Comparison of ENCODE assay signal across 21 cellular contexts in the genomic region with DNA sequence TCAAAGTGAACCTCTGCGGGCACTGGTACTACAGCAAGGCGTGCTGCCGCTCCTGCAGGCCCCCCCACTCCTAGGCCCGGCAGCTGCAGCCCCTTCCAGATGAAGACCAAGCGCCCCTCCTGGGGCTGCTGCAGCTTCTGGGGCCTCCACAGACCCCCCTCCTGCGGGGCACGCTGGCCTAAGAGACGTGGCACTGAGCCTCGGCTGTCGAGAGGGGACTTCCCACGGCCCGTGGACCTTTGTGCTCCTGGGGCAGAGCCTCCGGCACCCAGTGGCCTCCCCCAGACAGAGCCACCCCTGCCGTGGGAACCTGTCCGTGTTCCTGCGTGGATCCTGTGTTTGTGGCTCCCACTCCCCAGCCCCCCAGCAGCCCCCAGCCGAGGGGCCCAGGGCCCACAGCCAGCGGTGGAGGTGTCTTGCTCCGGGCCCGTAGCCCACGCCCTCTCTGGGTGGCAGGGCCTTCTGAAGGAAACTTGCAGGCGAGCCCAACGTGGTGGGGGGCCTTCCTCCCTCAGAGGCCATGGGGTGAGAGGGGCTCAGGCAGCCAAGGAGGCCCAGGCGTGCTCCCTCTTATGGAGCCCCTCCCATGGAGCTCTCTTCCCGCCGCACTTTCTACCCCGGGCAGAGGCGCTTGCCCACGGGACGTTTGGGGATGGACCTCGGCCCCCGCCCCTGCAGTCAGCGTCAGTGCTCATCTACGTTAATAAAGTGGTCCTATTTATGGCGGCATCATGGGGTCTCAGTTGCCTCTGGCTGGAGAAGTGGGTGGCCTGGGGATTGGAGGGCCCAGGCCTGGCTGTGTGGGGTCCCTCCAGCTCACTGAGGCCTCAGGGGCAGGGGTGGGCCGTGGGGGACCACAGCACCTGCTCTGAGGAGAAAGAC. TPM values are rescaled to one million over a fixed set of nuclear protein-coding genes. Genes with fewer than 3 reads are reported as not detected.
DNase-seq lines count a peak whose midpoint lies in the region; ATAC-seq, FAIRE-seq and TF ChIP-seq lines count a peak whose summit lies in the region.
"Had no signal": no experiment of that assay in that cellular context is flagged by ENCODE, and none has a peak within 500 bp of the region (broad histone marks: within the 10 kb centered on the region; RNA-seq: fewer than 3 reads in every experiment).

No MANE protein-coding gene starts in this region.

- H3K23ac ChIP-seq in H1 (ENCODE audit: insufficient read length): no peak overlapping the region

- no peak overlapping the region for H3K4me3 Mint-ChIP-seq in stimulated activated naive B cell treated with anti-CD40 and anti-IgM and Interleukin-4, amounts not matched to agents 10 μg/mL and 1 μg/mL and 100 μg/mL, for 72 hours
- H3K4me3 Mint-ChIP-seq: CD8-positive, alpha-beta T cell had no signal

- no peak overlapping the region for H3K9ac ChIP-seq in H1 (replicated peaks in 1 of 4; ENCODE audit: extremely low read depth in 1 of 4, low read depth in 3 of 4, low read length in 3 of 4)

- no peak overlapping the region for H3K18ac ChIP-seq in H1 (ENCODE audit: extremely low read depth, low read length)

- TF ChIP-seq POLR2A in H1 (IDR thresholded peaks at IDR 0.05; ENCODE audit: control extremely low read depth in 1 of 2, low read depth in 2 of 2, low read length in 2 of 2) (no peak), thyroid gland (IDR thresholded peaks at IDR 0.05) (no peak)

- H2BK12ac ChIP-seq in H1 (ENCODE audit: low read depth, low read length): no peak overlapping the region

- no peaks in the 10 kb centered on the region for H3K23me2 ChIP-seq in H1 (ENCODE audit: low read depth, low read length)

- no peaks in the 10 kb centered on the region for H3K36me3 ChIP-seq in HEK293 (ENCODE audit: control insufficient read depth in 2 of 2, insufficient read depth in 1 of 2, low read length in 2 of 2)
- H3K36me3 ChIP-seq in H1 (ENCODE audit: control insufficient read depth in 2 of 4, insufficient read depth in 4 of 4, low read length in 3 of 4): no peaks in the 10 kb centered on the region
- H3K36me3 ChIP-seq in thyroid gland: no peaks in the 10 kb centered on the region
- H3K36me3 ChIP-seq: HAP-1 had no signal

- no peaks in the 10 kb centered on the region for H3K4me1 ChIP-seq in HEK293 (ENCODE audit: control insufficient read depth, insufficient read depth, low read length)
- H3K4me1 ChIP-seq in H1 (replicated peaks in 1 of 4; ENCODE audit: control insufficient read depth in 3 of 4, insufficient read depth in 4 of 4, low read length in 3 of 4): peaks cover 0 to 8% (median 1%) of the 10 kb centered on the region in 4 experiments; a peak in 5 of 7 replicates
- H3K4me1 ChIP-seq in thyroid gland: peaks cover 0 to 21% of the 10 kb centered on the region in 2 donors
- H3K4me1 ChIP-seq: A549, HAP-1 had no signal

- H4K20me1 ChIP-seq in H1 (replicated peaks in 1 of 2; ENCODE audit: control insufficient read depth in 1 of 2, insufficient read depth in 2 of 2, low read length in 2 of 2): no peaks in the 10 kb centered on the region

- H2BK20ac ChIP-seq in H1 (ENCODE audit: low read length): no peak overlapping the region

- no peak overlapping the region for H2AK5ac ChIP-seq in H1 (ENCODE audit: low read depth, low read length)

- intact Hi-C loops in Right ventricle myocardium inferior (cut with DNase I) (no loop called here), Right ventricle myocardium superior (cut with DNase I) (no loop called here), thyroid gland (cut with DNase I) (no loop called here)

- H3K9me3 Mint-ChIP-seq in stimulated activated naive B cell treated with anti-CD40 and anti-IgM and Interleukin-4, amounts not matched to agents 10 μg/mL and 1 μg/mL and 100 μg/mL, for 72 hours: no peaks in the 10 kb centered on the region
- H3K9me3 Mint-ChIP-seq: CD8-positive, alpha-beta T cell had no signal

- H2BK5ac ChIP-seq in H1 (ENCODE audit: low read depth, low read length): no peak overlapping the region

- H3K4me1 Mint-ChIP-seq in stimulated activated naive B cell treated with anti-CD40 and anti-IgM and Interleukin-4, amounts not matched to agents 10 μg/mL and 1 μg/mL and 100 μg/mL, for 72 hours: peaks cover 38 to 49% of the 10 kb centered on the region in 2 donors

- no peak overlapping the region for H2AFZ ChIP-seq in H1 (ENCODE audit: low read length)

- DNase-seq in Right ventricle myocardium inferior (ENCODE audit: missing footprints): peak; percentile 64
- no peak for DNase-seq in Right ventricle myocardium superior
- DNase-seq in H1 (ENCODE audit: low read depth in 1 of 2, low spot score in 2 of 2): no peak
- DNase-seq in stimulated activated naive B cell treated with anti-CD40 and anti-IgM and Interleukin-4, amounts not matched to agents 10 μg/mL and 1 μg/mL and 100 μg/mL, for 72 hours: no peak
- DNase-seq in thyroid gland: no peak
- DNase-seq: AML-193; Calu3; CD8-positive, alpha-beta T cell; DND-41; EL had no signal

- no peak for ATAC-seq in Right ventricle myocardium inferior
- ATAC-seq in Right ventricle myocardium superior (ENCODE audit: poor library complexity): no peak
- ATAC-seq in stimulated activated naive B cell treated with anti-CD40 and anti-IgM and Interleukin-4, amounts not matched to agents 10 μg/mL and 1 μg/mL and 100 μg/mL, for 72 hours (replicated peaks): no peak
- ATAC-seq in HG02763 (IDR thresholded peaks at IDR 0.05; ENCODE audit: unreplicated experiment): no peak
- ATAC-seq: CD8-positive, alpha-beta T cell; GM12878 had no signal

- no peak overlapping the region for H2BK15ac ChIP-seq in H1 (ENCODE audit: low read length)

- H4K91ac ChIP-seq in H1 (replicated peaks; ENCODE audit: insufficient read length, low read length): no peak overlapping the region

- H3K27ac ChIP-seq in HEK293 (ENCODE audit: extremely low read depth, low read depth, low read length) (no peak overlapping the region), H1 (ENCODE audit: low read depth, low read length) (no peak overlapping the region), thyroid gland (no peak overlapping the region)
- H3K27ac ChIP-seq: 22Rv1, A549 had no signal

- peak overlapping the region; percentile 51 for H3K27ac Mint-ChIP-seq in stimulated activated naive B cell treated with anti-CD40 and anti-IgM and Interleukin-4, amounts not matched to agents 10 μg/mL and 1 μg/mL and 100 μg/mL, for 72 hours
- H3K27ac Mint-ChIP-seq: CD8-positive, alpha-beta T cell had no signal

- H4K5ac ChIP-seq in H1 (ENCODE audit: insufficient read length, low read depth, low read length): no peak overlapping the region

- no peak overlapping the region for H3K14ac ChIP-seq in H1 (ENCODE audit: insufficient read length)

- FAIRE-seq in H1 (lab: Jason Lieb, UNC): no peak
- FAIRE-seq: A549, GM12878, GM19239 had no signal

- H3K79me2 ChIP-seq in H1 (ENCODE audit: control insufficient read depth in 1 of 2, insufficient read depth in 2 of 2, low read length in 2 of 2): no peaks in the 10 kb centered on the region

- no peak for TF ChIP-seq RAD21 in H1 (IDR thresholded peaks at IDR 0.05 in 1 of 2, conservative IDR thresholded peaks at IDR 0.05 in 1 of 2; ENCODE audit: low read depth in 2 of 2, low read length in 2 of 2)

- no peak overlapping the region for H3K4ac ChIP-seq in H1 (replicated peaks; ENCODE audit: insufficient read length, low read depth, low read length)

- TF ChIP-seq EP300 in H1 (IDR thresholded peaks at IDR 0.05; ENCODE audit: borderline replicate concordance in 1 of 2, low read depth in 2 of 2, low read length in 2 of 2): no peak

- POLR2A ChIA-PET in HEK293 (lab: Yijun Ruan, JAX) (no interaction called here), H1 (lab: Charles Lee; ENCODE audit: partially characterized antibody) (interaction anchor here (1.1 to 1.2 kb wide), 2 partner anchors 8 to 17 kb away, joined by 3 to 4 read pairs; no protein-coding TSS in a partner anchor)

- no peaks in the 10 kb centered on the region for H3K9me3 ChIP-seq in HEK293 (ENCODE audit: control insufficient read depth, insufficient read depth, low read depth, low read length)
- no peaks in the 10 kb centered on the region for H3K9me3 ChIP-seq in H1 (ENCODE audit: insufficient read depth in 2 of 2, low read depth in 1 of 2, low read length in 1 of 2)
- H3K9me3 ChIP-seq in thyroid gland: no peaks in the 10 kb centered on the region
- H3K9me3 ChIP-seq: A549, HAP-1 had no signal

- TF ChIP-seq CTCF in HEK293 (tag by site-specific recombination; IDR thresholded peaks at IDR 0.05) (no peak), H1 (IDR thresholded peaks at IDR 0.05; ENCODE audit: control extremely low read depth in 1 of 3, insufficient read depth in 1 of 3, low read depth in 1 of 3, low read length in 3 of 3) (no peak), thyroid gland (IDR thresholded peaks at IDR 0.05) (no peak)

- no peak overlapping the region for H3K4me2 ChIP-seq in H1 (ENCODE audit: insufficient read depth in 1 of 2, low read depth in 2 of 2, low read length in 2 of 2)
- H3K4me2 ChIP-seq: A549 had no signal

- no peaks in the 10 kb centered on the region for H3K79me1 ChIP-seq in H1 (ENCODE audit: low read depth, low read length)

- no peak overlapping the region for H3K4me3 ChIP-seq in HEK293 (ENCODE audit: low read depth, low read length)
- no peak overlapping the region for H3K4me3 ChIP-seq in H1 (ENCODE audit: extremely low read depth in 1 of 4, insufficient read depth in 2 of 4, low read depth in 3 of 4, low read length in 4 of 4)
- no peak overlapping the region for H3K4me3 ChIP-seq in thyroid gland (replicated peaks in 1 of 3)
- H3K4me3 ChIP-seq: A549, GM12878, HAP-1 had no signal

- H2BK120ac ChIP-seq in H1 (replicated peaks; ENCODE audit: low read depth, low read length): no peak overlapping the region

- 0 out of 2 replicates have a peak overlapping the region, but pooled peaks have one; percentile 14 for H4K8ac ChIP-seq in H1 (ENCODE audit: extremely low read depth, insufficient read depth, low read length)

- H3K56ac ChIP-seq in H1 (replicated peaks; ENCODE audit: insufficient read length, low read depth, low read length): no peak overlapping the region

- WGBS in H1 (ENCODE audit: extremely low coverage in 1 of 2, insufficient coverage in 1 of 2, insufficient read length in 1 of 2, insufficient replicate concordance in 2 of 2, low coverage in 1 of 2, low lambda C conversion rate in 2 of 2, missing lambda C conversion rate in 1 of 2), 2 experiments: 89% methylated on average over 22 of the region's 36 CpGs; no CpG with 5 or more reads in 1 of the 2 experiments
- 85 to 90% methylated on average over 20 to 22 of the region's 36 CpGs for WGBS in thyroid gland, 2 donors

- CTCF ChIA-PET in HEK293 (lab: Yijun Ruan, JAX): interaction anchor here (0.6 kb wide), 1 partner anchor 44 kb away, joined by 3 read pairs; no protein-coding TSS in a partner anchor
- CTCF ChIA-PET in H1 (lab: Charles Lee; ENCODE audit: partially characterized antibody): interaction anchor here (0.7 to 4.9 kb wide), 8 partner anchors 9 to 155 kb away, joined by 3 to 18 read pairs (median 4); no protein-coding TSS in a partner anchor

- 0 out of 7 replicates have a peak, but pooled peaks cover 0 to 2% (median 0%) of the 10 kb centered on the region in 4 experiments for H3K27me3 ChIP-seq in H1 (replicated peaks in 1 of 4; ENCODE audit: control insufficient read depth in 3 of 4, extremely low read depth in 1 of 4, insufficient read depth in 3 of 4, low read length in 3 of 4)
- H3K27me3 ChIP-seq in thyroid gland: no peaks in the 10 kb centered on the region

- peaks cover 61 to 95% of the 10 kb centered on the region in 2 donors for H3K27me3 Mint-ChIP-seq in stimulated activated naive B cell treated with anti-CD40 and anti-IgM and Interleukin-4, amounts not matched to agents 10 μg/mL and 1 μg/mL and 100 μg/mL, for 72 hours

- no peaks in the 10 kb centered on the region for H3K36me3 Mint-ChIP-seq in stimulated activated naive B cell treated with anti-CD40 and anti-IgM and Interleukin-4, amounts not matched to agents 10 μg/mL and 1 μg/mL and 100 μg/mL, for 72 hours
- H3K36me3 Mint-ChIP-seq: CD8-positive, alpha-beta T cell had no signal

RNA-seq across cellular contexts. Expression of a gene that starts 34.2 kb away (rescaled TPM):
- 0.22 TPM for total RNA-seq in Right ventricle myocardium inferior
- total RNA-seq in Right ventricle myocardium superior: not detected
- 0.38 and 0.63 TPM in 2 replicates for total RNA-seq in H1 (2021; fragmentation: NEBNext Ultra II Directional; extraction: Animal tissue kit (Norgen Biotek cat#: 25700))
- polyA plus RNA-seq in H1 (2011; rRNA removed): 1.0 and 2.6 TPM in 2 replicates
- polyA plus RNA-seq in H1 (2011; cell fraction: cytosol; rRNA removed): 1.5 TPM
- 3.8 TPM for polyA plus RNA-seq in H1 (2011; cell fraction: nucleus; rRNA removed)
- polyA plus RNA-seq in H1 (2012, experiment 1 of 2): 0.64 to 2.1 TPM (median 1.3 TPM) in 4 replicates
- polyA plus RNA-seq in H1 (2012, experiment 2 of 2): 0.38 TPM
- polyA plus RNA-seq in H1 (2013, experiment 1 of 2): 0.59 TPM
- 0.63 TPM for polyA plus RNA-seq in H1 (2013, experiment 2 of 2)
- 1.2 TPM in 2 replicates for polyA minus RNA-seq in H1 (2011; rRNA and poly(A)+ RNA removed)
- not detected for polyA minus RNA-seq in H1 (2011; cell fraction: cytosol; rRNA and poly(A)+ RNA removed)
- polyA minus RNA-seq in H1 (2011; cell fraction: nucleus; rRNA and poly(A)+ RNA removed): 1.3 TPM
- total RNA-seq in thyroid gland: not detected
- total RNA-seq: Calu3; CD8-positive, alpha-beta T cell; G401; GM12878; H4; HT-29 had no signal
- polyA plus RNA-seq: A549, BJ, GM12878 had no signal

RNA-seq across cellular contexts. Expression of a gene that starts 40.5 kb away (rescaled TPM):
- total RNA-seq in Right ventricle myocardium inferior (9.5 TPM), Right ventricle myocardium superior (8.1 TPM), thyroid gland (1 to 10 TPM; 2.4 to 9.3 (median 8.7) TPM)
- total RNA-seq in H1 (2021; fragmentation: NEBNext Ultra II Directional; extraction: Animal tissue kit (Norgen Biotek cat#: 25700)): 0.69 and 0.74 TPM in 2 replicates
- polyA plus RNA-seq in H1 (2011; rRNA removed): 0.76 and 1.0 TPM in 2 replicates
- polyA plus RNA-seq in H1 (2011; cell fraction: cytosol; rRNA removed): 0.79 TPM
- 2.6 TPM for polyA plus RNA-seq in H1 (2011; cell fraction: nucleus; rRNA removed)
- 0.29 to 1.0 TPM (median 0.65 TPM) in 4 replicates for polyA plus RNA-seq in H1 (2012, experiment 1 of 2)
- 0.41 TPM for polyA plus RNA-seq in H1 (2012, experiment 2 of 2)
- polyA plus RNA-seq in H1 (2013, experiment 1 of 2): 0.39 TPM
- polyA plus RNA-seq in H1 (2013, experiment 2 of 2): 0.29 TPM
- polyA minus RNA-seq in H1 (2011; rRNA and poly(A)+ RNA removed): 0.13 and 0.73 TPM in 2 replicates
- 0.29 TPM for polyA minus RNA-seq in H1 (2011; cell fraction: cytosol; rRNA and poly(A)+ RNA removed)
- 0.60 TPM for polyA minus RNA-seq in H1 (2011; cell fraction: nucleus; rRNA and poly(A)+ RNA removed)
- total RNA-seq: G401, GM12878, H4 had no signal
- polyA plus RNA-seq: A549, BJ had no signal

RNA-seq across cellular contexts. Expression of a gene that starts 50.3 kb away (rescaled TPM):
- total RNA-seq in Right ventricle myocardium inferior: not detected
- not detected for total RNA-seq in Right ventricle myocardium superior
- total RNA-seq in H1 (2021; fragmentation: NEBNext Ultra II Directional; extraction: Animal tissue kit (Norgen Biotek cat#: 25700)): not detected in 2 replicates
- 0.30 TPM in 1 of 2 replicates, not detected in the other for polyA plus RNA-seq in H1 (2011; rRNA removed)
- polyA plus RNA-seq in H1 (2011; cell fraction: cytosol; rRNA removed): 0.23 TPM
- 0.30 TPM for polyA plus RNA-seq in H1 (2011; cell fraction: nucleus; rRNA removed)
- not detected in 4 replicates for polyA plus RNA-seq in H1 (2012, experiment 1 of 2)
- polyA plus RNA-seq in H1 (2012, experiment 2 of 2): not detected
- polyA plus RNA-seq in H1 (2013, experiment 1 of 2): not detected
- polyA plus RNA-seq in H1 (2013, experiment 2 of 2): 0.09 TPM
- polyA minus RNA-seq in H1 (2011; rRNA and poly(A)+ RNA removed): not detected in 2 replicates
- polyA minus RNA-seq in H1 (2011; cell fraction: cytosol; rRNA and poly(A)+ RNA removed): not detected
- polyA minus RNA-seq in H1 (2011; cell fraction: nucleus; rRNA and poly(A)+ RNA removed): not detected
- not detected for total RNA-seq in thyroid gland
- total RNA-seq: Calu3; CD8-positive, alpha-beta T cell; GM12878; H4; HT-29 had no signal
- polyA plus RNA-seq: A549, BJ, GM12878 had no signal
